In the genomic region with DNA sequence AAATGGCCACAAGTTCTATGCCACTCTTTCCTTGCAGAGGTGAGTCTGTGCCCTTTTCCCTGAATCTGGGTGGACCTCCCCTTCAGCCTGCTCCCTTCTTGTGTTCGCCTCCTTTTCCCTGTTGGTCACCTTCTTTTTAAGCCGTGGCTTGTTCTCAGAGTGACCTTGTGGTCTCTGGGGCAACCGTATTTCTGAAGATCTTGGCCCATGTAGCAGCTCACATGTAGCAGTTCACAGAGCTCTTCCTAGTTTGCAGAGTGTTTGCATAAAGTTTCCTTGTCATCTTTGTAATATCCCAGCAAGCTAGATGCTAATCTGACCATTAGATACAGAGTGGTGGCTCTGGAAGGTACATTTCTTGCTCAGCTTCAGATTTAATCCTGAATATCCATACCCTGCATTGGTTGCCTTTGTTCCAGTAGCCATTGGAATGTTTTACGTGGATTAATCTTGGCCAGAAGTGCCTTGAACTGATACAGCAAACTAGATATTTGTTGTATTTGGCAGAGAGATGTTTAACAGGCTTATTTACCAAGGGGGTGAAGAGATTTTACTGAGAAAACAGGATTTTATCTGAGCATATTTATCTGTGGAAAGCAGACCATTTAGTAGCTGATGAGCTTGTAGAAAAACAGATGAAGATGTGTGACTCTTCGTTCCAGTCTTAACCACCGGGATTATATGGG, we compare ENCODE assay signal across 20 cellular contexts.
"Had no signal": no experiment of that assay in that cellular context is flagged by ENCODE, and none has a peak within 500 bp of the region (broad histone marks: within the 10 kb centered on the region; RNA-seq: fewer than 3 reads in every experiment).

No MANE protein-coding gene starts in this region.

- H3K27me3 Mint-ChIP-seq: central memory CD8-positive, alpha-beta T cell; stimulated activated naive CD8-positive, alpha-beta T cell treated with anti-CD3 and anti-CD28 coated beads, Interleukin-15, Interleukin-2, amounts not matched to agents 100 ng/mL and 50 ng/mL, for 24 hours; T-helper 17 cell had no signal

- DNase-seq: activated CD4-positive, alpha-beta T cell treated with anti-CD3 and anti-CD28 coated beads for 4 hours; activated CD8-positive, alpha-beta memory T cell treated with anti-CD3 and anti-CD28 coated beads, Interleukin-2, amount 50 U/mL, for 4 hours; activated CD8-positive, alpha-beta T cell treated with anti-CD3 and anti-CD28 coated beads, Interleukin-2, amount 10 ng/mL, durations not matched to agents 7 days and 5 days; activated effector memory CD4-positive, alpha-beta T cell treated with anti-CD3 and anti-CD28 coated beads, Interleukin-2, amount 50 U/mL, for 16 hours; activated T-cell treated with anti-CD3 and anti-CD28 coated beads, Interleukin-2, amount 50 U/mL, for 48 hours; amniotic stem cell; brain microvascular endothelial cell; cortex of kidney; effector CD8-positive, alpha-beta T cell; foreskin melanocyte; head of caudate nucleus; islet precursor cell; left lung; natural killer cell; T-helper 17 cell; testis had no signal

- H3K9me3 ChIP-seq: left lung, right atrium auricular region, testis had no signal

- H3K27ac ChIP-seq: brain microvascular endothelial cell, left lung, right atrium auricular region had no signal

- H3K36me3 Mint-ChIP-seq: natural killer cell had no signal

- H3K4me3 Mint-ChIP-seq: activated CD8-positive, alpha-beta T cell treated with anti-CD3 and anti-CD28 coated beads, Interleukin-2, amount 10 ng/mL, durations not matched to agents 7 days and 5 days; central memory CD8-positive, alpha-beta T cell; natural killer cell; stimulated activated naive CD8-positive, alpha-beta T cell treated with anti-CD3 and anti-CD28 coated beads, Interleukin-15, Interleukin-2, amounts not matched to agents 100 ng/mL and 50 ng/mL, for 24 hours; T-helper 17 cell had no signal

- ATAC-seq: activated CD8-positive, alpha-beta T cell treated with anti-CD3 and anti-CD28 coated beads, Interleukin-2, amount 10 ng/mL, durations not matched to agents 7 days and 5 days; activated naive CD4-positive, alpha-beta T cell treated with anti-CD3 and anti-CD28 coated beads, Interleukin-2, amount 50 U/mL, for 72 hours; natural killer cell; T-helper 17 cell had no signal

- H3K27ac Mint-ChIP-seq: activated CD8-positive, alpha-beta T cell treated with anti-CD3 and anti-CD28 coated beads, Interleukin-2, amount 10 ng/mL, durations not matched to agents 7 days and 5 days; activated naive CD4-positive, alpha-beta T cell treated with anti-CD3 and anti-CD28 coated beads, Interleukin-2, amount 50 U/mL, for 72 hours; natural killer cell; stimulated activated naive CD8-positive, alpha-beta T cell treated with anti-CD3 and anti-CD28 coated beads, Interleukin-15, Interleukin-2, amounts not matched to agents 100 ng/mL and 50 ng/mL, for 24 hours; T-helper 17 cell had no signal

- H3K27me3 ChIP-seq: brain microvascular endothelial cell, left lung, right atrium auricular region, testis had no signal

- H3K4me3 ChIP-seq: left lung, right atrium auricular region, testis had no signal

- H3K9me3 Mint-ChIP-seq: activated naive CD4-positive, alpha-beta T cell treated with anti-CD3 and anti-CD28 coated beads, Interleukin-2, amount 50 U/mL, for 72 hours; central memory CD8-positive, alpha-beta T cell; natural killer cell; stimulated activated naive CD8-positive, alpha-beta T cell treated with anti-CD3 and anti-CD28 coated beads, Interleukin-15, Interleukin-2, amounts not matched to agents 100 ng/mL and 50 ng/mL, for 24 hours had no signal

- H3K4me1 ChIP-seq: left lung had no signal
